Comparison of ENCODE assay signal across 10 cellular contexts in the genomic region with DNA sequence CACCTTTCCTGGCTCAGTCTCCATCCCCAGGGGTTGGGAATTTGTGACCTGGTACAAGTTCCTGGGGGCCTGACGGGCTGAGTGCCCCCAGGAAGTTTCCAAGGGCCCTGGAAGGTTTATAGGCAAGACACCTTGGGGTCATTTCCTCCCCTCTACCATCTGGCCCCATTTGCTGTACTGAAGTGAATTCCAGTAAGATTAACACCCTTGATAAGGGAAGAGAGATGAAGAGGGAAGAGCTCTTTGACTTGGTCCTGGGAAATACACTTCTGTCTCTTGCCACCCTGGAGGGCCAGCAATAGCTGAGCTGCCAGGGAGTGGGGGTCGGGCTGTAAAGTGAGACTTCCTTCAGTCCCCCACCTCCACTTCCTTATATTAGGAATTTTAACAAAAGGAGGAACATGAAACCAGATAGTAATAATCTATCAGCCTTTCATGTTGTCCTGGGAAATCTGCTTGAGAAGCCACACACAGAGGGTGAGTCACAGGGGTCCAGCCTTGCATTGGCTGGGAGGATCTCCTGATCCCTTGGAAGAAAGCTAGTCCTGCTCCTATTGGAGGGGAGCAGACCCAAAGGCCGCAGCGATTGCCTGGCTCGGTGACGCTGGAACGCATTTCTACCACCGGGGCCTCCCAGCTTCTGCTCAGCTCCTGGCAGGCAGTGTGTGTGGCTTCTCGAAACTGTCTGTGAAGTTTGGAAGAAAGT.
DNase-seq lines count a peak whose midpoint lies in the region; ATAC-seq and TF ChIP-seq lines count a peak whose summit lies in the region.
"Had no signal": no experiment of that assay in that cellular context is flagged by ENCODE, and none has a peak within 500 bp of the region (broad histone marks: within the 10 kb centered on the region; RNA-seq: fewer than 3 reads in every experiment).

No MANE protein-coding gene starts in this region.

- H3K9me1 ChIP-seq in IMR-90 (ENCODE audit: insufficient read depth, low read length): 0 out of 2 replicates have a peak, but pooled peaks cover 3% of the 10 kb centered on the region

- H2AK9ac ChIP-seq in IMR-90 (replicated peaks; ENCODE audit: low read depth, low read length, poor library complexity): peak overlapping the region; percentile 87

- ATAC-seq in IMR-90 (ENCODE audit: low read depth): peak; percentile 96
- no peak for ATAC-seq in left colon
- peak; percentile 23 to 92 for ATAC-seq in upper lobe of left lung (ENCODE audit: low FRiP score in 2 of 2)
- no peak for ATAC-seq in stimulated activated effector memory CD8-positive, alpha-beta T cell treated with anti-CD3 and anti-CD28 coated beads, Interleukin-12 subunit alpha, Interleukin-12 subunit beta, amount 100 ng/mL, for 72 hours

- H3K27ac Mint-ChIP-seq in stimulated activated effector memory CD8-positive, alpha-beta T cell treated with anti-CD3 and anti-CD28 coated beads, Interleukin-12 subunit alpha, Interleukin-12 subunit beta, amount 100 ng/mL, for 72 hours: no peak overlapping the region
- H3K27ac Mint-ChIP-seq: T-helper 1 cell treated with Interleukin-12 subunit alpha and Interleukin-12 subunit beta and Interleukin-4 antibody, amounts not matched to agents 30 μg/mL and 1 μg/mL, for 36 hours had no signal

- peak overlapping the region; percentile 65 for H3K18ac ChIP-seq in IMR-90 (ENCODE audit: low read depth, low read length)

- H4K91ac ChIP-seq in IMR-90 (ENCODE audit: insufficient read depth, low read depth, low read length): peak overlapping the region; percentile 70; the same call in 1 of the 2 replicates

- TF ChIP-seq POLR2A in IMR-90 (IDR thresholded peaks at IDR 0.05; ENCODE audit: low read depth, low read length) (peak; percentile 44; the same call in 1 of the 2 replicates), upper lobe of left lung (IDR thresholded peaks at IDR 0.05) (no peak)

- intact Hi-C loops in IMR-90 (cut with micrococcal nuclease): loop anchor here (5.0 kb wide), 1 partner anchor 34 kb away; no protein-coding TSS in a partner anchor
- intact Hi-C loops in left colon (cut with DNase I, micrococcal nuclease): no loop called here

- H3K9me3 ChIP-seq in IMR-90 (ENCODE audit: control insufficient read depth, insufficient read depth, low read length) (no peaks in the 10 kb centered on the region), upper lobe of left lung (no peaks in the 10 kb centered on the region)

- H3K27ac ChIP-seq in IMR-90 (ENCODE audit: insufficient read depth, low read length): peak overlapping the region; percentile 77
- H3K27ac ChIP-seq in upper lobe of left lung: peak overlapping the region in 1 of 4 donors; percentile 61

- peak overlapping the region; percentile 92 for H3K4ac ChIP-seq in IMR-90 (ENCODE audit: low read depth, low read length)

- TF ChIP-seq EP300 in upper lobe of left lung (IDR thresholded peaks at IDR 0.05): no peak

- H3K36me3 Mint-ChIP-seq in stimulated activated effector memory CD8-positive, alpha-beta T cell treated with anti-CD3 and anti-CD28 coated beads, Interleukin-12 subunit alpha, Interleukin-12 subunit beta, amount 100 ng/mL, for 72 hours: no peaks in the 10 kb centered on the region

- H2AFZ ChIP-seq in IMR-90 (replicated peaks; ENCODE audit: low read length, poor library complexity): peak overlapping the region; percentile 84

- CTCF ChIA-PET in IMR-90 (lab: Yijun Ruan, JAX): interaction anchor here (0.6 to 1.0 kb wide), 3 partner anchors 12 to 654 kb away, joined by 3 read pairs; no protein-coding TSS in a partner anchor

- H2BK120ac ChIP-seq in IMR-90 (ENCODE audit: low read depth, low read length): peak overlapping the region; percentile 93

- no peaks in the 10 kb centered on the region for H3K9me3 Mint-ChIP-seq in stimulated activated effector memory CD8-positive, alpha-beta T cell treated with anti-CD3 and anti-CD28 coated beads, Interleukin-12 subunit alpha, Interleukin-12 subunit beta, amount 100 ng/mL, for 72 hours
- H3K9me3 Mint-ChIP-seq: T-helper 1 cell treated with Interleukin-12 subunit alpha and Interleukin-12 subunit beta and Interleukin-4 antibody, amounts not matched to agents 30 μg/mL and 1 μg/mL, for 36 hours had no signal

- no peaks in the 10 kb centered on the region for H3K79me1 ChIP-seq in IMR-90 (ENCODE audit: low read depth in 1 of 2, low read length in 2 of 2)

- H4K20me1 ChIP-seq in IMR-90 (ENCODE audit: insufficient read depth, low read length): no peaks in the 10 kb centered on the region

- H3K4me1 ChIP-seq in IMR-90 (ENCODE audit: control insufficient read depth, insufficient read depth, low read length) (peaks cover 16% of the 10 kb centered on the region), upper lobe of left lung (peaks cover 19 to 28% (median 23%) of the 10 kb centered on the region in 4 donors)

- DNase-seq in IMR-90 (peak; percentile 98), cardiac fibroblast (ENCODE audit: low read depth in 2 of 2) (peak; percentile 97 to 99), left colon (peak; percentile 30 to 47), upper lobe of left lung (peak in 1 of 2 donors; percentile 52), NCI-H510A (lab: John Stamatoyannopoulos, UW) (no peak), cortex of kidney (lab: John Stamatoyannopoulos, UW) (no peak), HUDEP-2 (lab: John Stamatoyannopoulos, UW; ENCODE audit: unreplicated experiment in 76 of 76) (no peak)
- DNase-seq in stimulated activated effector memory CD8-positive, alpha-beta T cell treated with anti-CD3 and anti-CD28 coated beads, Interleukin-12 subunit alpha, Interleukin-12 subunit beta, amount 100 ng/mL, for 72 hours (ENCODE audit: low spot score in 2 of 2): no peak
- DNase-seq: effector memory CD4-positive, alpha-beta T cell had no signal

- 0% methylated on average over 5 of the region's 9 CpGs; no CpG with 5 or more reads in 1 of the 2 experiments for WGBS in IMR-90 (ENCODE audit: extremely low coverage in 2 of 2, insufficient read length in 1 of 2), 2 experiments
- 46 to 53% methylated on average over 3 to 9 of the region's 9 CpGs for WGBS in upper lobe of left lung, 2 donors

- dilution Hi-C loops in IMR-90 (cut with HindIII; ENCODE audit: low sequenced_read_pairs, unreplicated experiment): no loop called here

- H3K27me3 ChIP-seq in IMR-90 (ENCODE audit: control insufficient read depth, insufficient read depth, low read length) (peaks cover 2% of the 10 kb centered on the region; the same call in 1 of the 2 replicates), upper lobe of left lung (no peaks in the 10 kb centered on the region)

- no peak overlapping the region; the same call in 1 of the 2 replicates for H4K5ac ChIP-seq in IMR-90 (ENCODE audit: low read depth, low read length)

- H3K4me3 ChIP-seq in IMR-90 (ENCODE audit: insufficient read depth, low read depth, low read length): no peak overlapping the region
- H3K4me3 ChIP-seq in cardiac fibroblast (replicated peaks in 1 of 2; ENCODE audit: low read depth in 2 of 2, low read length in 2 of 2): no peak overlapping the region
- H3K4me3 ChIP-seq in upper lobe of left lung: no peak overlapping the region

- H2BK15ac ChIP-seq in IMR-90 (ENCODE audit: low read depth, low read length): peak overlapping the region; percentile 85; the same call in 1 of the 3 replicates

- H3K36me3 ChIP-seq in IMR-90 (ENCODE audit: control insufficient read depth, insufficient read depth, low read length) (no peaks in the 10 kb centered on the region), upper lobe of left lung (no peaks in the 10 kb centered on the region)

- TF ChIP-seq RAD21 in IMR-90 (IDR thresholded peaks at IDR 0.05; ENCODE audit: low read length): no peak; the same call in 1 of the 2 replicates

- POLR2A ChIA-PET in IMR-90 (lab: Charles Lee; ENCODE audit: unreplicated experiment): no interaction called here

- H3K56ac ChIP-seq in IMR-90 (ENCODE audit: extremely low read depth, insufficient read depth, low read length): peak overlapping the region; percentile 75; the same call in 1 of the 2 replicates

- in situ Hi-C loops in IMR-90 (cut with MboI; ENCODE audit: low sequenced_read_pairs): no loop called here

- peak overlapping the region; percentile 46 to 91; a peak in 3 of 4 replicates for H4K8ac ChIP-seq in IMR-90 (ENCODE audit: low read depth in 2 of 2, low read length in 2 of 2)

- no peak overlapping the region for H3K4me3 Mint-ChIP-seq in stimulated activated effector memory CD8-positive, alpha-beta T cell treated with anti-CD3 and anti-CD28 coated beads, Interleukin-12 subunit alpha, Interleukin-12 subunit beta, amount 100 ng/mL, for 72 hours
- H3K4me3 Mint-ChIP-seq: T-helper 1 cell treated with Interleukin-12 subunit alpha and Interleukin-12 subunit beta and Interleukin-4 antibody, amounts not matched to agents 30 μg/mL and 1 μg/mL, for 36 hours had no signal

- peak overlapping the region; percentile 87; the same call in 1 of the 2 replicates for H3K23ac ChIP-seq in IMR-90 (ENCODE audit: low read depth, low read length)

- H2BK5ac ChIP-seq in IMR-90 (ENCODE audit: low read depth, low read length, poor library complexity, severe bottlenecking): peak overlapping the region; percentile 80

- H3K4me2 ChIP-seq in IMR-90 (ENCODE audit: low read depth, low read length): peak overlapping the region; percentile 36

- H2BK20ac ChIP-seq in IMR-90 (ENCODE audit: low read depth, low read length): peak overlapping the region; percentile 90

- peak overlapping the region; percentile 41; the same call in 1 of the 2 replicates for H2AK5ac ChIP-seq in IMR-90 (ENCODE audit: low read depth, low read length)

- peaks cover 11% of the 10 kb centered on the region for H3K4me1 Mint-ChIP-seq in stimulated activated effector memory CD8-positive, alpha-beta T cell treated with anti-CD3 and anti-CD28 coated beads, Interleukin-12 subunit alpha, Interleukin-12 subunit beta, amount 100 ng/mL, for 72 hours

- no TSS peak for BruUV-seq in IMR-90 (replicated peaks; lab: Mats Ljungman, UMichigan)

- H3K14ac ChIP-seq in IMR-90 (replicated peaks; ENCODE audit: low read depth, low read length): peak overlapping the region; percentile 69

- H3K9ac ChIP-seq in IMR-90 (ENCODE audit: low read depth, low read length): no peak overlapping the region

- peak; percentile 28; the same call in 1 of the 2 replicates for TF ChIP-seq CTCF in IMR-90 (conservative IDR thresholded peaks at IDR 0.05; ENCODE audit: low read depth, low read length)
- peak; percentile 24 for TF ChIP-seq CTCF in cardiac fibroblast (IDR thresholded peaks at IDR 0.05; ENCODE audit: low read depth, low read length)
- TF ChIP-seq CTCF in upper lobe of left lung (IDR thresholded peaks at IDR 0.05): no peak

TF ChIP-seq in IMR-90, 13 proteins besides CTCF, POLR2A, EP300 and RAD21 (continues in another document):
- peak; percentile 60; the same call in 1 of the 2 replicates for TF ChIP-seq FOS (IDR thresholded peaks at IDR 0.05; ENCODE audit: low read depth, low read length)
- no peak for TF ChIP-seq CHD1 (IDR thresholded peaks at IDR 0.05; ENCODE audit: low read depth, low read length)
- TF ChIP-seq, protein P1, sequence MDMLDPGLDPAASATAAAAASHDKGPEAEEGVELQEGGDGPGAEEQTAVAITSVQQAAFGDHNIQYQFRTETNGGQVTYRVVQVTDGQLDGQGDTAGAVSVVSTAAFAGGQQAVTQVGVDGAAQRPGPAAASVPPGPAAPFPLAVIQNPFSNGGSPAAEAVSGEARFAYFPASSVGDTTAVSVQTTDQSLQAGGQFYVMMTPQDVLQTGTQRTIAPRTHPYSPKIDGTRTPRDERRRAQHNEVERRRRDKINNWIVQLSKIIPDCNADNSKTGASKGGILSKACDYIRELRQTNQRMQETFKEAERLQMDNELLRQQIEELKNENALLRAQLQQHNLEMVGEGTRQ (IDR thresholded peaks at IDR 0.05; ENCODE audit: low read depth, low read length): peak; percentile 1; the same call in 1 of the 2 replicates

Comparison
In these comparisons a context has a peak if more than half of its experiments do, and no peak if none do; other contexts are left out.
1. ATAC-seq: peak in IMR-90 (single experiment) and upper lobe of left lung (2 of 2); none in left colon (single experiment) and stimulated activated effector memory CD8-positive, alpha-beta T cell treated with anti-CD3 and anti-CD28 coated beads, Interleukin-12 subunit alpha, Interleukin-12 subunit beta, amount 100 ng/mL, for 72 hours (single experiment).
2. DNase-seq: peak in IMR-90 (single experiment), cardiac fibroblast (2 of 2) and left colon (2 of 2); none in NCI-H510A (single experiment), cortex of kidney (single experiment), HUDEP-2 (0 of 76) and stimulated activated effector memory CD8-positive, alpha-beta T cell treated with anti-CD3 and anti-CD28 coated beads, Interleukin-12 subunit alpha, Interleukin-12 subunit beta, amount 100 ng/mL, for 72 hours (0 of 2).
3. CTCF ChIP-seq: peak in IMR-90 (single experiment) and cardiac fibroblast (single experiment); none in upper lobe of left lung (0 of 6).